Comparison of ENCODE assay signal across 10 cellular contexts in genomic region chr5:131289738-131290137, GRCh38. TPM values are rescaled to one million over a fixed set of nuclear protein-coding genes. Genes with fewer than 3 reads are reported as not detected.
DNase-seq lines count a peak whose midpoint lies in the region; ATAC-seq and TF ChIP-seq lines count a peak whose summit lies in the region.
"Had no signal": no experiment of that assay in that cellular context is flagged by ENCODE, and none has a peak within 500 bp of the region (broad histone marks: within the 10 kb centered on the region; RNA-seq: fewer than 3 reads in every experiment).

No MANE protein-coding gene starts in this region.

- no peak overlapping the region for H2BK5ac ChIP-seq in mesenchymal stem cell (ENCODE audit: low read depth, low read length, poor library complexity, severe bottlenecking)

- H3K14ac ChIP-seq in mesenchymal stem cell (ENCODE audit: low read length in 2 of 2), result no peak overlapping the region

- no peak for TF ChIP-seq CTCF in hepatocyte (IDR thresholded peaks at IDR 0.05; ENCODE audit: poor library complexity)

- peak overlapping the region; percentile 87 for H3K4me3 ChIP-seq in CD4-positive, CD25-positive, alpha-beta regulatory T cell (ENCODE audit: low read depth, low read length)
- H3K4me3 ChIP-seq in mesenchymal stem cell (ENCODE audit: insufficient read depth in 1 of 2, low read depth in 1 of 2, low read length in 2 of 2) (no peak overlapping the region), hepatocyte (no peak overlapping the region)
- H3K4me3 ChIP-seq: BLaER1 treated with 17β-estradiol and CSF1 and Interleukin-3, amounts not matched to agents 10 nM and 100 nM had no signal

- H3K4me3 Mint-ChIP-seq in CD4-positive, CD25-positive, alpha-beta regulatory T cell, result peak overlapping the region; percentile 17 to 88 (median 83)

- H3K9ac ChIP-seq in mesenchymal stem cell (ENCODE audit: low read length), result no peak overlapping the region
- H3K9ac ChIP-seq: BLaER1 treated with 17β-estradiol and CSF1 and Interleukin-3, amounts not matched to agents 10 nM and 100 nM had no signal

- H3K23ac ChIP-seq in mesenchymal stem cell (ENCODE audit: low read length in 2 of 2), result no peak overlapping the region

- H2BK120ac ChIP-seq in mesenchymal stem cell (ENCODE audit: low read depth, low read length), result no peak overlapping the region

- no peak overlapping the region for H4K91ac ChIP-seq in mesenchymal stem cell (ENCODE audit: low read length)

- peaks cover 48 to 85% (median 56%) of the 10 kb centered on the region in 4 donors for H3K4me1 Mint-ChIP-seq in CD4-positive, CD25-positive, alpha-beta regulatory T cell

- no peak overlapping the region for H2BK12ac ChIP-seq in mesenchymal stem cell (ENCODE audit: low read length in 2 of 2)

- H3K18ac ChIP-seq in mesenchymal stem cell (ENCODE audit: low read depth in 1 of 2, low read length in 2 of 2), result no peak overlapping the region

- peaks cover 4% of the 10 kb centered on the region for H4K20me1 ChIP-seq in hepatocyte (ENCODE audit: insufficient read depth, poor library complexity, severe bottlenecking)

- H3K9me3 ChIP-seq in CD4-positive, CD25-positive, alpha-beta regulatory T cell (ENCODE audit: control insufficient read depth in 2 of 2, low read length in 2 of 2), result no peaks in the 10 kb centered on the region
- H3K9me3 ChIP-seq in mesenchymal stem cell (ENCODE audit: control insufficient read depth, low read length), result no peaks in the 10 kb centered on the region
- H3K9me3 ChIP-seq in hepatocyte (ENCODE audit: low read depth), result no peaks in the 10 kb centered on the region

- no peak overlapping the region for H2AFZ ChIP-seq in mesenchymal stem cell (ENCODE audit: low read depth, low read length)
- H2AFZ ChIP-seq in hepatocyte, result no peak overlapping the region

- H2BK15ac ChIP-seq in mesenchymal stem cell (ENCODE audit: low read depth, poor library complexity, severe bottlenecking), result no peak overlapping the region

- peak in 1 of 3 donors; percentile 60 for DNase-seq in CD4-positive, CD25-positive, alpha-beta regulatory T cell
- DNase-seq in activated naive CD4-positive, alpha-beta T cell treated with anti-CD3 and anti-CD28 coated beads, Interleukin-2, amount 50 U/mL, for 72 hours (ENCODE audit: low spot score in 2 of 2), result no peak
- no peak for DNase-seq in DMS114 treated with DMSO at 0.1 percent for 48 hours (lab: John Stamatoyannopoulos, UW; ENCODE audit: unreplicated experiment)
- no peak for DNase-seq in NCI-H2227 (lab: John Stamatoyannopoulos, UW; ENCODE audit: unreplicated experiment)
- DNase-seq in mesenchymal stem cell, result no peak
- no peak for DNase-seq in hepatocyte (ENCODE audit: low spot score)
- DNase-seq: NCI-H2029 had no signal

- H3K4me1 ChIP-seq in CD4-positive, CD25-positive, alpha-beta regulatory T cell (ENCODE audit: control insufficient read depth, insufficient read depth, low read length, poor library complexity, severe bottlenecking), result peaks cover 75% of the 10 kb centered on the region
- no peaks in the 10 kb centered on the region for H3K4me1 ChIP-seq in mesenchymal stem cell (ENCODE audit: control insufficient read depth, insufficient read depth, low read depth, low read length)
- no peaks in the 10 kb centered on the region for H3K4me1 ChIP-seq in hepatocyte (ENCODE audit: insufficient read depth)

- H2AK5ac ChIP-seq in mesenchymal stem cell (ENCODE audit: low read length, severe bottlenecking), result no peak overlapping the region

- H3K27me3 Mint-ChIP-seq in CD4-positive, CD25-positive, alpha-beta regulatory T cell, result no peaks in the 10 kb centered on the region

- H3K4me2 ChIP-seq in mesenchymal stem cell (ENCODE audit: low read length, poor library complexity, severe bottlenecking), result no peak overlapping the region
- H3K4me2 ChIP-seq in hepatocyte, result no peak overlapping the region

- H4K8ac ChIP-seq in mesenchymal stem cell (ENCODE audit: low read length), result no peak overlapping the region

- H3K79me2 ChIP-seq in hepatocyte, result peaks cover 97% of the 10 kb centered on the region

- ATAC-seq in CD4-positive, CD25-positive, alpha-beta regulatory T cell (ENCODE audit: low read depth in 2 of 2), result peak; percentile 41 to 44
- ATAC-seq in GM18907 (IDR thresholded peaks at IDR 0.05; ENCODE audit: unreplicated experiment) (peak; percentile 59), HG02981 (IDR thresholded peaks at IDR 0.05; ENCODE audit: unreplicated experiment) (peak; percentile 41)
- ATAC-seq in activated naive CD4-positive, alpha-beta T cell treated with anti-CD3 and anti-CD28 coated beads, Interleukin-2, amount 50 U/mL, for 72 hours, result peak; percentile 82 to 83

- peaks cover 23% of the 10 kb centered on the region for H3K79me1 ChIP-seq in mesenchymal stem cell (replicated peaks; ENCODE audit: low read length, poor library complexity, severe bottlenecking)

- H3K36me3 ChIP-seq in CD4-positive, CD25-positive, alpha-beta regulatory T cell (ENCODE audit: control insufficient read depth, insufficient read depth, low read length), result peaks cover 24% of the 10 kb centered on the region
- H3K36me3 ChIP-seq in mesenchymal stem cell (ENCODE audit: control insufficient read depth in 1 of 2, insufficient read depth in 2 of 2, low read depth in 1 of 2, low read length in 2 of 2), result no peaks in the 10 kb centered on the region
- H3K36me3 ChIP-seq in hepatocyte (replicated peaks; ENCODE audit: insufficient read depth, low read depth), result no peaks in the 10 kb centered on the region

- peak overlapping the region; percentile 84 to 97 (median 95) for H3K27ac Mint-ChIP-seq in CD4-positive, CD25-positive, alpha-beta regulatory T cell
- peak overlapping the region; percentile 96 to 99 for H3K27ac Mint-ChIP-seq in activated naive CD4-positive, alpha-beta T cell treated with anti-CD3 and anti-CD28 coated beads, Interleukin-2, amount 50 U/mL, for 72 hours

- H3K36me3 Mint-ChIP-seq in CD4-positive, CD25-positive, alpha-beta regulatory T cell, result peaks cover 7% of the 10 kb centered on the region
- H3K36me3 Mint-ChIP-seq in activated naive CD4-positive, alpha-beta T cell treated with anti-CD3 and anti-CD28 coated beads, Interleukin-2, amount 50 U/mL, for 72 hours, result peaks cover 5 to 24% of the 10 kb centered on the region in 2 donors

- H3K4ac ChIP-seq in mesenchymal stem cell (ENCODE audit: low read depth in 1 of 2, low read length in 2 of 2), result no peak overlapping the region

- H3K27ac ChIP-seq in CD4-positive, CD25-positive, alpha-beta regulatory T cell (ENCODE audit: insufficient read depth, low read length, poor library complexity, severe bottlenecking), result peak overlapping the region; percentile 77
- H3K27ac ChIP-seq in mesenchymal stem cell (ENCODE audit: low read length, poor library complexity, severe bottlenecking) (no peak overlapping the region), hepatocyte (no peak overlapping the region)
- H3K27ac ChIP-seq: BLaER1 treated with 17β-estradiol and CSF1 and Interleukin-3, amounts not matched to agents 10 nM and 100 nM had no signal

- WGBS in mesenchymal stem cell, result 100% methylated on average over 3 of the region's 3 CpGs
- 97% methylated on average over 3 of the region's 3 CpGs for WGBS in hepatocyte (ENCODE audit: low lambda C conversion rate, missing lambda C conversion rate)

- no peaks in the 10 kb centered on the region for H3K27me3 ChIP-seq in CD4-positive, CD25-positive, alpha-beta regulatory T cell (ENCODE audit: control insufficient read depth, insufficient read depth, low read length)
- H3K27me3 ChIP-seq in mesenchymal stem cell (ENCODE audit: control insufficient read depth in 1 of 2, insufficient read depth in 1 of 2, low read length in 2 of 2), result no peaks in the 10 kb centered on the region
- H3K27me3 ChIP-seq in hepatocyte, result no peaks in the 10 kb centered on the region
- H3K27me3 ChIP-seq: BLaER1 treated with 17β-estradiol and CSF1 and Interleukin-3, amounts not matched to agents 10 nM and 100 nM had no signal

- H3K9me3 Mint-ChIP-seq in CD4-positive, CD25-positive, alpha-beta regulatory T cell, result no peaks in the 10 kb centered on the region
- no peaks in the 10 kb centered on the region for H3K9me3 Mint-ChIP-seq in activated naive CD4-positive, alpha-beta T cell treated with anti-CD3 and anti-CD28 coated beads, Interleukin-2, amount 50 U/mL, for 72 hours

- no peaks in the 10 kb centered on the region for H3K9me2 ChIP-seq in hepatocyte (replicated peaks; ENCODE audit: insufficient read depth)

RNA-seq across cellular contexts. Expression of gene CDC42SE2, which starts 25.9 kb away (rescaled TPM):
- total RNA-seq in CD4-positive, CD25-positive, alpha-beta regulatory T cell, result 241 TPM
- polyA plus RNA-seq in CD4-positive, CD25-positive, alpha-beta regulatory T cell, result 100 to 1,000 TPM; 351 to 429 (median 379) TPM
- total RNA-seq in activated naive CD4-positive, alpha-beta T cell treated with anti-CD3 and anti-CD28 coated beads, Interleukin-2, amount 50 U/mL, for 72 hours, result 100 to 1,000 TPM in 1 of 2 donors, 10 to 100 TPM in 1; 84.6 to 102 TPM
- 15.7 TPM for polyA plus RNA-seq in mesenchymal stem cell (2013, experiment 1 of 2)
- polyA plus RNA-seq in mesenchymal stem cell (2013, experiment 2 of 2), result 16.0 TPM
- 45.4 and 51.5 TPM in 2 replicates for total RNA-seq in hepatocyte
- 21.9 and 27.2 TPM in 2 replicates for polyA plus RNA-seq in hepatocyte
